13 cellular contexts compared by ENCODE assay signal in the genomic region with DNA sequence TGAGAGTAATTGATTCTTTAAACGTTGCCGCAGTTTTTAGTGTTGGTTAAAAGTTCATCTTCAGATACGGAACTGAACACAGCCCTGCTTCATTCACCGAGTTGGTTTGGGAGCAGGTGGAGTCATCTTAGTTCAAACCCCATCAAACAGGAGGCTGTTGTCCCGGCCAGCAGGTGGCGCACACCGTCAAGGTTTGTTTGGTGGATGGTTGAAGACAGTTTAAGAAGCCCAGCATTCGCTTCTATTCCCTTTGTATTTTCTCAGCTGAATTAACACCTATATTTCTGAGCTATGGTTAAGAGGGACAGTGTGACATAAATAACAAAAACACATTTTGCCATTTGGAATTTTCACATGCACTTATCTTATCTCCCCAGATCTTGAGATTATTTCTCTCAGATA. TPM values are rescaled to one million over a fixed set of nuclear protein-coding genes. Genes with fewer than 3 reads are reported as not detected.
A peak's percentile ranks its signal among the peaks of the same experiment; 100 is the strongest.
DNase-seq lines count a peak whose midpoint lies in the region; ATAC-seq, FAIRE-seq and TF ChIP-seq lines count a peak whose summit lies in the region.
"Not testable (repeated sequence)": the region's sequence is repeated elsewhere in the genome, so short reads cannot be mapped to it uniquely, and the experiment has no call there.
"Had no signal": no experiment of that assay in that cellular context is flagged by ENCODE, and none has a peak within 500 bp of the region (broad histone marks: within the 10 kb centered on the region; RNA-seq: fewer than 3 reads in every experiment).

No MANE protein-coding gene starts in this region.

- H3K9me3 ChIP-seq in T-helper 17 cell (ENCODE audit: control insufficient read depth, low read length, poor library complexity, severe bottlenecking); psoas muscle: not testable (repeated sequence)

- intact Hi-C loops in left colon (cut with DNase I, micrococcal nuclease); psoas muscle (cut with DNase I): not testable (repeated sequence)

- DNase-seq in T-helper 17 cell, left colon, psoas muscle: not testable (repeated sequence)

- H3K4me1 ChIP-seq in psoas muscle, result not testable (repeated sequence)

- TF ChIP-seq CTCF in C4-2B (conservative IDR thresholded peaks at IDR 0.05) (peak; percentile 45), psoas muscle (IDR thresholded peaks at IDR 0.05) (peak; percentile 25)

- H3K4me3 Mint-ChIP-seq in T-helper 17 cell, result not testable (repeated sequence)

- not testable (repeated sequence) for H3K27ac ChIP-seq in C4-2B, psoas muscle

- peak; percentile 75 for FAIRE-seq in colon (lab: Jason Lieb, UNC)

- H3K27me3 Mint-ChIP-seq in T-helper 17 cell, result not testable (repeated sequence)

- H3K36me3 Mint-ChIP-seq in T-helper 17 cell (ENCODE audit: low read depth), result not testable (repeated sequence)

- not testable (repeated sequence) for H3K4me3 ChIP-seq in psoas muscle

- 4 to 10% (median 7%) methylated on average over 4 of the region's 8 CpGs for WGBS in psoas muscle, 3 donors

- H3K27me3 ChIP-seq in psoas muscle (ENCODE audit: insufficient read depth in 3 of 3, low read length in 2 of 3), result not testable (repeated sequence)

- not testable (repeated sequence) for H3K36me3 ChIP-seq in psoas muscle (ENCODE audit: insufficient read depth in 1 of 2, low read depth in 1 of 2)

- ATAC-seq in GM19395 (IDR thresholded peaks at IDR 0.05; ENCODE audit: unreplicated experiment) (peak; percentile 77), HG02623 (IDR thresholded peaks at IDR 0.05; ENCODE audit: unreplicated experiment) (peak; percentile 76), HG03432 (IDR thresholded peaks at IDR 0.05; ENCODE audit: unreplicated experiment) (peak; percentile 83), T-helper 17 cell (peak; percentile 84), left colon (peak; percentile 70), psoas muscle (peak in 2 of 4 donors; percentile 51 to 61)

- not testable (repeated sequence) for H3K27ac Mint-ChIP-seq in T-helper 17 cell

- H3K4me1 Mint-ChIP-seq in T-helper 17 cell, result not testable (repeated sequence)

RNA-seq across cellular contexts. Expression of a gene that starts 25.1 kb away (rescaled TPM):
- total RNA-seq in T-helper 17 cell (not detected), left colon (not detected), psoas muscle (not detected)
- not detected for polyA plus RNA-seq in psoas muscle
- total RNA-seq: activated T-helper 1 cell treated with anti-CD3 and anti-CD28 coated beads, Interleukin-12 subunit alpha, Interleukin-12 subunit beta, Interleukin-2, Interleukin-4 antibody, amounts not matched to agents 30 ng/mL and 10 ng/mL and 1 ng/mL, durations not matched to agents 14 hours and 24 hours and 36 hours; ascending aorta; T-helper 1 cell treated with Interleukin-12 subunit alpha and Interleukin-12 subunit beta and Interleukin-4 antibody, amounts not matched to agents 30 ng/mL and 1 ng/mL, for 36 hours; urinary bladder had no signal
- polyA plus RNA-seq: ovary, urinary bladder had no signal
